In the genomic region with DNA sequence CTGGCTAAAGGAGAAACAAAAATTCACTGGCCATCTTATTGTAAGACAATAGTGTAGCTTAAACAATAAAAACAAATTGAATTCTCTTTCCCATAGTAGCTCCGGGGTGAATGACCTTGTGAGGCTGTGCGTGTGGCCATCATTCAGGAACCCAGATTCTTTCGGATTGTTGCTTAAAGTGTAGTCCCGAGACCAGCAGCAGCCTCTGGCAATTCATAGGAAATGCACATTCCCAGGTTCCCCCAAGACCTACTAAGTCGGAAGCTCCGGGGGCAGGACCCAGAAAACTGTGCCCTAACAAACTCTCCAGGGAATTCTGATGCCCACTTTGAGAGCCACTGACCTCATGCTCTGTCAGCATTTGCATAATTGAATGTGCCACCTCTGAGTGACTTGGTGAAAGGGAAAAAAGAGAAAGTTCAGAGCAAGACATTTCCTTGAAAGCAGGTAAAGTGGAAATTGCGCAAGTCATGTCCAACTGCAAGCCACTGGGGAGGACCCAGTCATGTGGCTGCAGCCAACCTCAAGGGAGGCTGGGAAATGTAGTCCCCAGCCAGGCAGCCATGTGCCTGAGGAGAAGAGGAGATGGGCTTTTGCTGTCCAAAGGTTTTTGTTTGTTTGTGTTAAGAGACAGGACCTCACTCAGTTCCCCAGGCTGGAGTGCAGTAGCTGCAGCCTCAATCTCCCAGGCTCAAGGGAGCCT, we compare ENCODE assay signal across 8 cellular contexts.
DNase-seq lines count a peak whose midpoint lies in the region; ATAC-seq and TF ChIP-seq lines count a peak whose summit lies in the region.

No MANE protein-coding gene starts in this region.

- DNase-seq in GM13977 (ENCODE audit: low spot score) (peak; percentile 43), NCI-H2196 (lab: John Stamatoyannopoulos, UW; ENCODE audit: unreplicated experiment) (peak; percentile 62), choroid plexus epithelial cell (ENCODE audit: low read depth) (peak; percentile 77), memory B cell (ENCODE audit: low spot score in 2 of 2) (no peak), GM19238 (ENCODE audit: insufficient read length, low spot score) (no peak), DMS79 (lab: John Stamatoyannopoulos, UW) (no peak), NCI-H1092 (lab: John Stamatoyannopoulos, UW) (no peak)

- H3K27me3 Mint-ChIP-seq in memory B cell = peaks cover 2% of the 10 kb centered on the region

- H3K4me3 Mint-ChIP-seq in memory B cell = no peak overlapping the region

- in situ Hi-C loops in GM13977 (cut with MboI; ENCODE audit: low pct_unique_long_range_greater_than_20kb, low sequenced_read_pairs, unreplicated experiment) = no loop called here

- peak overlapping the region; percentile 23 for H3K4me3 ChIP-seq in choroid plexus epithelial cell (ENCODE audit: low read depth, low read length)

- ATAC-seq in memory B cell (ENCODE audit: low read depth) (peak; percentile 41), GM21526 (IDR thresholded peaks at IDR 0.05; ENCODE audit: low FRiP score, unreplicated experiment) (no peak)

- no peak overlapping the region for H3K27ac Mint-ChIP-seq in memory B cell

- H3K4me1 Mint-ChIP-seq in memory B cell = no peaks in the 10 kb centered on the region

- TF ChIP-seq CTCF in GM13977 (IDR thresholded peaks at IDR 0.05; ENCODE audit: extremely low read depth, insufficient read depth, missing control alignments) (no peak), choroid plexus epithelial cell (conservative IDR thresholded peaks at IDR 0.05; ENCODE audit: low read depth, low read length) (no peak)

- H3K9me3 Mint-ChIP-seq in memory B cell = peaks cover 7% of the 10 kb centered on the region

- H3K36me3 Mint-ChIP-seq in memory B cell = peaks cover 4% of the 10 kb centered on the region

Comparison
In these comparisons a context has a peak if more than half of its experiments do, and no peak if none do; other contexts are left out.
1. DNase-seq: peak in GM13977 (single experiment), NCI-H2196 (single experiment) and choroid plexus epithelial cell (single experiment); none in memory B cell (0 of 2), GM19238 (single experiment), DMS79 (single experiment) and NCI-H1092 (single experiment).